ENCODE assay signal across 13 cellular contexts in genomic region chr16:69662901-69663300, GRCh38.
A peak's percentile ranks its signal among the peaks of the same experiment; 100 is the strongest.
DNase-seq lines count a peak whose midpoint lies in the region; ATAC-seq and TF ChIP-seq lines count a peak whose summit lies in the region.
"Had no signal": no experiment of that assay in that cellular context is flagged by ENCODE, and none has a peak within 500 bp of the region (broad histone marks: within the 10 kb centered on the region; RNA-seq: fewer than 3 reads in every experiment).

No MANE protein-coding gene starts in this region.

- H3K27me3 Mint-ChIP-seq in activated naive CD4-positive, alpha-beta T cell treated with anti-CD3 and anti-CD28 coated beads, Interleukin-2, amount 50 U/mL, for 24 hours = no peaks in the 10 kb centered on the region
- no peaks in the 10 kb centered on the region for H3K27me3 Mint-ChIP-seq in T-helper 17 cell
- H3K27me3 Mint-ChIP-seq: B cell; CD4-positive, alpha-beta T cell had no signal

- no peak for TF ChIP-seq CTCF in GM10266 (IDR thresholded peaks at IDR 0.05; ENCODE audit: control insufficient read depth, insufficient read depth, low read depth, missing control alignments)

- no peaks in the 10 kb centered on the region for H3K4me1 Mint-ChIP-seq in activated naive CD4-positive, alpha-beta T cell treated with anti-CD3 and anti-CD28 coated beads, Interleukin-2, amount 50 U/mL, for 24 hours
- H3K4me1 Mint-ChIP-seq in T-helper 17 cell = no peaks in the 10 kb centered on the region
- H3K4me1 Mint-ChIP-seq: B cell, H9 had no signal

- H3K9me3 Mint-ChIP-seq in activated naive CD4-positive, alpha-beta T cell treated with anti-CD3 and anti-CD28 coated beads, Interleukin-2, amount 50 U/mL, for 24 hours = no peaks in the 10 kb centered on the region
- no peaks in the 10 kb centered on the region for H3K9me3 Mint-ChIP-seq in activated naive CD4-positive, alpha-beta T cell treated with anti-CD3 and anti-CD28 coated beads, Interleukin-2, amount 50 U/mL, for 72 hours
- H3K9me3 Mint-ChIP-seq: CD4-positive, alpha-beta T cell; H9 had no signal

- no peak for DNase-seq in activated naive CD4-positive, alpha-beta T cell treated with anti-CD3 and anti-CD28 coated beads, Interleukin-2, amount 50 U/mL, for 72 hours (ENCODE audit: low spot score in 2 of 2)
- DNase-seq in T-helper 17 cell (no peak), dermis microvascular lymphatic vessel endothelial cell (ENCODE audit: low read depth in 2 of 2) (peak; percentile 63 to 75), T1000 (lab: John Stamatoyannopoulos, UW) (no peak), GM10266 (ENCODE audit: extremely low spot score) (no peak), NCI-H524 treated with DMSO at 0.1 percent for 48 hours (lab: John Stamatoyannopoulos, UW) (no peak)
- DNase-seq: C1 segment of cervical spinal cord; CD4-positive, alpha-beta T cell; DMS79; GOT3; H9 had no signal

- H3K27ac Mint-ChIP-seq in activated naive CD4-positive, alpha-beta T cell treated with anti-CD3 and anti-CD28 coated beads, Interleukin-2, amount 50 U/mL, for 24 hours = peak overlapping the region; percentile 52
- H3K27ac Mint-ChIP-seq in activated naive CD4-positive, alpha-beta T cell treated with anti-CD3 and anti-CD28 coated beads, Interleukin-2, amount 50 U/mL, for 72 hours = no peak overlapping the region
- H3K27ac Mint-ChIP-seq in T-helper 17 cell = peak overlapping the region; percentile 34
- H3K27ac Mint-ChIP-seq: B cell; CD4-positive, alpha-beta T cell had no signal

- peaks cover 10% of the 10 kb centered on the region for H3K36me3 Mint-ChIP-seq in activated naive CD4-positive, alpha-beta T cell treated with anti-CD3 and anti-CD28 coated beads, Interleukin-2, amount 50 U/mL, for 24 hours
- H3K36me3 Mint-ChIP-seq in activated naive CD4-positive, alpha-beta T cell treated with anti-CD3 and anti-CD28 coated beads, Interleukin-2, amount 50 U/mL, for 72 hours = peaks cover 0 to 17% of the 10 kb centered on the region in 2 donors
- H3K36me3 Mint-ChIP-seq in T-helper 17 cell (ENCODE audit: low read depth) = no peaks in the 10 kb centered on the region

- H3K9me3 ChIP-seq in T-helper 17 cell (ENCODE audit: control insufficient read depth, low read length, poor library complexity, severe bottlenecking) = no peaks in the 10 kb centered on the region

- ATAC-seq in activated naive CD4-positive, alpha-beta T cell treated with anti-CD3 and anti-CD28 coated beads, Interleukin-2, amount 50 U/mL, for 72 hours = no peak
- ATAC-seq in T-helper 17 cell = no peak

- no peak overlapping the region for H3K4me3 Mint-ChIP-seq in activated naive CD4-positive, alpha-beta T cell treated with anti-CD3 and anti-CD28 coated beads, Interleukin-2, amount 50 U/mL, for 24 hours
- no peak overlapping the region for H3K4me3 Mint-ChIP-seq in T-helper 17 cell
- H3K4me3 Mint-ChIP-seq: B cell; CD4-positive, alpha-beta T cell; H9 had no signal

Comparison
In these comparisons a context has a peak if more than half of its experiments do, and no peak if none do; other contexts are left out.
1. H3K27ac Mint-ChIP-seq: peak in activated naive CD4-positive, alpha-beta T cell treated with anti-CD3 and anti-CD28 coated beads, Interleukin-2, amount 50 U/mL, for 24 hours (single experiment) and T-helper 17 cell (single experiment); none in activated naive CD4-positive, alpha-beta T cell treated with anti-CD3 and anti-CD28 coated beads, Interleukin-2, amount 50 U/mL, for 72 hours (0 of 2).
2. DNase-seq: peak in dermis microvascular lymphatic vessel endothelial cell (2 of 2); none in activated naive CD4-positive, alpha-beta T cell treated with anti-CD3 and anti-CD28 coated beads, Interleukin-2, amount 50 U/mL, for 72 hours (0 of 2), T-helper 17 cell (0 of 3), T1000 (single experiment), GM10266 (single experiment) and NCI-H524 treated with DMSO at 0.1 percent for 48 hours (single experiment).